In genomic region chr22:17751596-17751995, GRCh38 we compare ENCODE assay signal across 16 cellular contexts.
"Had no signal": no experiment of that assay in that cellular context is flagged by ENCODE, and none has a peak within 500 bp of the region (broad histone marks: within the 10 kb centered on the region; RNA-seq: fewer than 3 reads in every experiment).

No MANE protein-coding gene starts in this region.

- H3K27me3 Mint-ChIP-seq: naive B cell had no signal

- H3K27ac ChIP-seq: colonic mucosa, heart left ventricle, pancreas, prostate gland had no signal

- H3K9me3 ChIP-seq: colonic mucosa, heart left ventricle, pancreas, prostate gland had no signal

- H3K27me3 ChIP-seq: colonic mucosa, heart left ventricle, pancreas had no signal

- H3K4me1 ChIP-seq: colonic mucosa, pancreas, prostate gland had no signal

- H3K36me3 ChIP-seq: colonic mucosa, heart left ventricle, pancreas, prostate gland had no signal

- FAIRE-seq: frontal cortex, pancreas had no signal

- H3K4me3 Mint-ChIP-seq: naive B cell, nephron had no signal

- H3K4me1 Mint-ChIP-seq: nephron had no signal

- ATAC-seq: heart left ventricle, left colon, left ventricle myocardium superior, pancreas, sciatic nerve had no signal

- H3K9me3 Mint-ChIP-seq: naive B cell, nephron had no signal

- H3K4me3 ChIP-seq: colonic mucosa, heart left ventricle, lung, pancreas, prostate gland had no signal

- H3K27ac Mint-ChIP-seq: nephron had no signal

- DNase-seq: colonic mucosa; effector CD8-positive, alpha-beta T cell; heart left ventricle; hippocampal formation; left colon; left ventricle myocardium superior; mesendoderm; naive B cell; pancreas; stimulated activated CD4-positive, alpha-beta T cell treated with anti-CD3 and anti-CD28 coated beads, Interleukin-2, amount 100 ng/mL, for 24 hours; stimulated activated naive CD4-positive, alpha-beta T cell treated with Interleukin-2 at 50 U/mL for 16 hours had no signal
